In genomic region chr7:151019130-151019447, GRCh38 we compare ENCODE assay signal across 11 cellular contexts. TPM values are rescaled to one million over a fixed set of nuclear protein-coding genes. Genes with fewer than 3 reads are reported as not detected.
DNase-seq lines count a peak whose midpoint lies in the region; ATAC-seq, FAIRE-seq and TF ChIP-seq lines count a peak whose summit lies in the region.
"Had no signal": no experiment of that assay in that cellular context is flagged by ENCODE, and none has a peak within 500 bp of the region (broad histone marks: within the 10 kb centered on the region; RNA-seq: fewer than 3 reads in every experiment).

No MANE protein-coding gene starts in this region.

- H3K27me3 Mint-ChIP-seq in Caco-2 (ENCODE audit: insufficient read depth, unreplicated experiment): peaks cover 6% of the 10 kb centered on the region
- H3K27me3 Mint-ChIP-seq in WTC11 (ENCODE audit: low read depth): peaks cover 82% of the 10 kb centered on the region

- H3K27ac Mint-ChIP-seq in Caco-2 (ENCODE audit: unreplicated experiment) (no peak overlapping the region), WTC11 (no peak overlapping the region)

- H3K36me3 ChIP-seq in Caco-2 (ENCODE audit: control insufficient read depth, insufficient read depth, low read length) (no peaks in the 10 kb centered on the region), gastrocnemius medialis (no peaks in the 10 kb centered on the region)

- H3K4me3 Mint-ChIP-seq in Caco-2 (ENCODE audit: unreplicated experiment): peak overlapping the region; percentile 61
- H3K4me3 Mint-ChIP-seq in WTC11: peak overlapping the region; percentile 50

- WGBS in right cardiac atrium: 24% methylated on average over 20 of the region's 20 CpGs

- H3K27ac ChIP-seq in right cardiac atrium (ENCODE audit: low read length) (no peak overlapping the region), gastrocnemius medialis (no peak overlapping the region)

- no peaks in the 10 kb centered on the region for H3K9me3 ChIP-seq in Caco-2
- H3K9me3 ChIP-seq in right cardiac atrium (ENCODE audit: control insufficient read depth, low read length): no peaks in the 10 kb centered on the region
- no peaks in the 10 kb centered on the region for H3K9me3 ChIP-seq in gastrocnemius medialis

- BruUV-seq in Caco-2 (replicated peaks; lab: Mats Ljungman, UMichigan): no TSS peak

- no peak for TF ChIP-seq POLR2A in gastrocnemius medialis (IDR thresholded peaks at IDR 0.05)

- H3K27me3 ChIP-seq in Caco-2 (replicated peaks; ENCODE audit: control insufficient read depth, insufficient read depth, low read length) (no peaks in the 10 kb centered on the region), right cardiac atrium (ENCODE audit: control insufficient read depth, insufficient read depth) (no peaks in the 10 kb centered on the region), gastrocnemius medialis (peaks cover 28 to 52% (median 33%) of the 10 kb centered on the region in 3 donors)

- no peaks in the 10 kb centered on the region for H3K36me3 Mint-ChIP-seq in Caco-2 (ENCODE audit: insufficient read depth, unreplicated experiment)
- H3K36me3 Mint-ChIP-seq in WTC11: no peaks in the 10 kb centered on the region

- H3K4me1 ChIP-seq in Caco-2 (peaks cover 25% of the 10 kb centered on the region), right cardiac atrium (ENCODE audit: control insufficient read depth, insufficient read depth, low read length) (peaks cover 8% of the 10 kb centered on the region), gastrocnemius medialis (peaks cover 8 to 11% of the 10 kb centered on the region in 2 donors)

- DNase-seq in Caco-2: no peak
- DNase-seq in WTC11 (ENCODE audit: low spot score): no peak
- no peak for DNase-seq in right cardiac atrium
- no peak for DNase-seq in gastrocnemius medialis
- no peak for DNase-seq in GM13976 (ENCODE audit: low spot score)
- DNase-seq in NCI-H1694 (lab: John Stamatoyannopoulos, UW): no peak
- DNase-seq in GM19239 (ENCODE audit: insufficient read length, low spot score): no peak
- DNase-seq in activated CD4-positive, alpha-beta T cell treated with anti-CD3 and anti-CD28 coated beads, Interleukin-2, amount 50 U/mL, for 4 hours: no peak
- DNase-seq: midbrain, NCI-H526 treated with DMSO at 0.1 percent for 48 hours had no signal

- intact Hi-C loops in Caco-2 (cut with micrococcal nuclease; ENCODE audit: unreplicated experiment): no loop called here
- intact Hi-C loops in right cardiac atrium (cut with DNase I): loop anchor here in 1 of 4 donors (10.0 kb wide), 1 partner anchor 96 kb away; no protein-coding TSS in a partner anchor
- intact Hi-C loops in gastrocnemius medialis (cut with DNase I; ENCODE audit: low total_unique reads): no loop called here

- H3K4me3 ChIP-seq in Caco-2 (ENCODE audit: low read depth, low read length) (peak overlapping the region; percentile 20; the same call in 1 of the 2 replicates), right cardiac atrium (ENCODE audit: low read length) (peak overlapping the region; percentile 1), gastrocnemius medialis (peak overlapping the region; percentile 17 to 31 (median 21))

- POLR2A ChIA-PET in Caco-2 (lab: Charles Lee): interaction anchor here (1.3 kb wide), 1 partner anchor 9 kb away, joined by 4 read pairs; the partner anchor contains the start of gene ABCB8
- POLR2A ChIA-PET in WTC11 (lab: Charles Lee): interaction anchor here (1.1 to 1.5 kb wide), 3 partner anchors 9 to 44 kb away, joined by 3 to 8 read pairs (median 5); partner anchors contain the start of gene ABCB8

- in situ Hi-C loops in gastrocnemius medialis (cut with MboI; ENCODE audit: low sequenced_read_pairs in 4 of 4): no loop called here
- in situ Hi-C loops in GM13976 (cut with MboI; ENCODE audit: low sequenced_read_pairs, unreplicated experiment): no loop called here

- no peak for FAIRE-seq in GM19239 (lab: Jason Lieb, UNC)
- FAIRE-seq: G401.6 had no signal

- CTCF ChIA-PET in Caco-2 (lab: Charles Lee) (interaction anchor here (0.5 to 3.3 kb wide), 6 partner anchors 9 to 93 kb away, joined by 3 to 54 read pairs (median 7); partner anchors contain the start of gene ABCB8), WTC11 (lab: Charles Lee) (interaction anchor here (0.8 to 6.3 kb wide), 42 partner anchors 8 to 553 kb away, joined by 3 to 112 read pairs (median 6); partner anchors contain the start of genes ABCB8, ABCF2, ASB10 and CDK5)

- no peak for ATAC-seq in WTC11
- ATAC-seq in right cardiac atrium: no peak
- no peak for ATAC-seq in gastrocnemius medialis

- H3K4me1 Mint-ChIP-seq in Caco-2 (ENCODE audit: low read depth, unreplicated experiment) (peaks cover 12% of the 10 kb centered on the region), WTC11 (peaks cover 39% of the 10 kb centered on the region)

- TF ChIP-seq CTCF in Caco-2 (IDR thresholded peaks at IDR 0.05; ENCODE audit: insufficient read depth in 1 of 2, low read depth in 1 of 2, low read length in 1 of 2, severe bottlenecking in 1 of 2, unreplicated experiment in 1 of 2): no peak
- TF ChIP-seq CTCF in WTC11 (IDR thresholded peaks at IDR 0.05): no peak
- no peak for TF ChIP-seq CTCF in gastrocnemius medialis (IDR thresholded peaks at IDR 0.05 in 4 of 5, conservative IDR thresholded peaks at IDR 0.05 in 1 of 5)
- TF ChIP-seq CTCF in GM13976 (IDR thresholded peaks at IDR 0.05; ENCODE audit: borderline replicate concordance, control extremely low read depth, extremely low read depth, insufficient read depth, missing control alignments): no peak

- no peaks in the 10 kb centered on the region for H3K9me3 Mint-ChIP-seq in Caco-2 (ENCODE audit: unreplicated experiment)
- no peaks in the 10 kb centered on the region for H3K9me3 Mint-ChIP-seq in WTC11

TF ChIP-seq in WTC11, 78 proteins besides CTCF, POLR2A, EP300 and RAD21 (continues in another document):
- TF ChIP-seq TP53 (CRISPR knock-in tag; IDR thresholded peaks at IDR 0.05) (no peak), ZNF416 (CRISPR knock-in tag; IDR thresholded peaks at IDR 0.05) (no peak), ZNF425 (CRISPR knock-in tag; conservative IDR thresholded peaks at IDR 0.05) (no peak), ZNF121 (CRISPR knock-in tag; IDR thresholded peaks at IDR 0.05) (no peak), IRF2 (CRISPR knock-in tag; IDR thresholded peaks at IDR 0.05; ENCODE audit: borderline replicate concordance, low read depth) (no peak), CBFB (CRISPR knock-in tag; IDR thresholded peaks at IDR 0.05; ENCODE audit: low read depth) (no peak), CREB1 (CRISPR knock-in tag; IDR thresholded peaks at IDR 0.05) (no peak)

RNA-seq across cellular contexts. Expression of gene ATG9B, which starts 5.2 kb away (rescaled TPM):
- total RNA-seq in Caco-2 (2022) (4.3 and 4.8 TPM in 2 replicates), WTC11 (2021) (2.4 to 3.8 TPM (median 2.4 TPM) in 3 replicates), right cardiac atrium (under 1 TPM in 2 of 4 donors, not detected in 2; 0.18 to 0.23 TPM), gastrocnemius medialis (under 1 TPM in 1 of 4 donors, not detected in 3; 0.31 TPM)
- polyA plus RNA-seq in right cardiac atrium: 0.43 TPM

RNA-seq across cellular contexts. Expression of gene ABCB8, which starts 9.2 kb away (rescaled TPM):
- 30.1 and 30.8 TPM in 2 replicates for total RNA-seq in Caco-2 (2022)
- 27.9 to 35.9 TPM (median 28.4 TPM) in 3 replicates for total RNA-seq in WTC11 (2021)
- 10 to 100 TPM; 20.9 to 24.5 (median 23.4) TPM for total RNA-seq in right cardiac atrium
- 19.6 TPM for polyA plus RNA-seq in right cardiac atrium
- 10 to 100 TPM; 10.4 to 25.7 (median 16.2) TPM for total RNA-seq in gastrocnemius medialis

RNA-seq across cellular contexts. Expression of gene NOS3, which starts 28.3 kb away (rescaled TPM):
- total RNA-seq in Caco-2 (2022): 1.1 TPM in 1 of 2 replicates, not detected in the other
- 5.7 to 7.0 TPM (median 6.6 TPM) in 3 replicates for total RNA-seq in WTC11 (2021)
- 10 to 100 TPM; 20.5 to 80.4 (median 24.7) TPM for total RNA-seq in right cardiac atrium
- polyA plus RNA-seq in right cardiac atrium: 13.5 TPM
- total RNA-seq in gastrocnemius medialis: 10 to 100 TPM in 1 of 4 donors, 1 to 10 TPM in 3; 1.4 to 10.8 (median 4.2) TPM

RNA-seq across cellular contexts. Expression of gene ASIC3, which starts 29.2 kb away (rescaled TPM):
- total RNA-seq in Caco-2 (2022) (0.70 and 1.1 TPM in 2 replicates), WTC11 (2021) (3.4 to 5.5 TPM (median 5.2 TPM) in 3 replicates), right cardiac atrium (1 to 10 TPM; 4.0 to 6.5 (median 5.0) TPM), gastrocnemius medialis (10 to 100 TPM in 1 of 4 donors, 1 to 10 TPM in 2, under 1 TPM in 1; 0.72 to 11.0 (median 2.5) TPM)
- 5.3 TPM for polyA plus RNA-seq in right cardiac atrium

RNA-seq across cellular contexts. Expression of gene CDK5, which starts 38.6 kb away (rescaled TPM):
- total RNA-seq in Caco-2 (2022) (23.8 and 25.2 TPM in 2 replicates), WTC11 (2021) (23.6 to 27.8 TPM (median 24.5 TPM) in 3 replicates), right cardiac atrium (10 to 100 TPM in 1 of 4 donors, 1 to 10 TPM in 3; 6.2 to 11.2 (median 7.4) TPM), gastrocnemius medialis (10 to 100 TPM in 1 of 4 donors, 1 to 10 TPM in 3; 3.7 to 10.7 (median 5.9) TPM)
- 6.5 TPM for polyA plus RNA-seq in right cardiac atrium
